In genomic region chr9:121121582-121122087, GRCh38 we compare ENCODE assay signal across 7 cellular contexts. TPM values are rescaled to one million over a fixed set of nuclear protein-coding genes. Genes with fewer than 3 reads are reported as not detected.
DNase-seq lines count a peak whose midpoint lies in the region; ATAC-seq and TF ChIP-seq lines count a peak whose summit lies in the region.

No MANE protein-coding gene starts in this region.

- no peaks in the 10 kb centered on the region for H3K9me3 ChIP-seq in spleen

- TF ChIP-seq POLR2A in GM18505 (IDR thresholded peaks at IDR 0.05; ENCODE audit: borderline replicate concordance, extremely low read depth, insufficient read depth, insufficient read length) (peak; percentile 74), spleen (IDR thresholded peaks at IDR 0.05) (peak in 1 of 3 donors; percentile 38)

- peak overlapping the region; percentile 59 for H3K4me3 ChIP-seq in WI38 (ENCODE audit: low read depth, low read length)
- peak overlapping the region; percentile 28 to 65 (median 38) for H3K4me3 ChIP-seq in spleen

- H3K4me1 ChIP-seq in spleen, result peaks cover 9 to 66% (median 36%) of the 10 kb centered on the region in 6 donors

- TF ChIP-seq CTCF in WI38 (IDR thresholded peaks at IDR 0.05; ENCODE audit: low read depth, low read length) (no peak), spleen (IDR thresholded peaks at IDR 0.05 in 8 of 11, conservative IDR thresholded peaks at IDR 0.05 in 3 of 11) (peak in 10 of 11 experiments; percentile 31 to 81 (median 58))

- intact Hi-C loops in spleen (cut with DNase I; ENCODE audit: low total_unique reads), result no loop called here

- WGBS in spleen, 5 donors, result 0 to 1% (median 0%) methylated on average over 17 of the region's 17 CpGs

- ATAC-seq in GM18505 (IDR thresholded peaks at IDR 0.05; ENCODE audit: unreplicated experiment) (peak; percentile 95), HG02885 (IDR thresholded peaks at IDR 0.05; ENCODE audit: poor library complexity, unreplicated experiment) (peak; percentile 99)

- peak overlapping the region; percentile 37 for H3K27ac ChIP-seq in caudate nucleus (ENCODE audit: low read depth, low read length)
- H3K27ac ChIP-seq in spleen, result peak overlapping the region; percentile 69 to 87 (median 84)

- peaks cover 0 to 48% (median 12%) of the 10 kb centered on the region in 6 donors for H3K36me3 ChIP-seq in spleen

- no peaks in the 10 kb centered on the region for H3K27me3 ChIP-seq in spleen (replicated peaks in 1 of 7)

- DNase-seq in NCI-H2107 (lab: John Stamatoyannopoulos, UW) (peak; percentile 61), caudate nucleus (lab: John Stamatoyannopoulos, UW) (peak; percentile 14 to 99 (median 92)), inferior parietal cortex (ENCODE audit: extremely low spot score) (peak; percentile 94), spleen (peak; percentile 99)

RNA-seq across cellular contexts. Expression of gene CNTRL, which starts 46.9 kb away (rescaled TPM):
- total RNA-seq in spleen, result 10 to 100 TPM; 44.7 to 63.0 (median 54.4) TPM
- polyA plus RNA-seq in spleen, result 10 to 100 TPM; 15.8 to 24.7 (median 20.2) TPM

Comparison
In these comparisons a context has a peak if more than half of its experiments do, and no peak if none do; other contexts are left out.
1. Peak in every context shown above with its lines: DNase-seq, ATAC-seq, H3K4me3 ChIP-seq and H3K27ac ChIP-seq.